Comparison of ENCODE assay signal across 10 cellular contexts in genomic region chr11:6654281-6655019, GRCh38. TPM values are rescaled to one million over a fixed set of nuclear protein-coding genes. Genes with fewer than 3 reads are reported as not detected.
DNase-seq lines count a peak whose midpoint lies in the region; ATAC-seq and TF ChIP-seq lines count a peak whose summit lies in the region.
"Had no signal": no experiment of that assay in that cellular context is flagged by ENCODE, and none has a peak within 500 bp of the region (broad histone marks: within the 10 kb centered on the region; RNA-seq: fewer than 3 reads in every experiment).

No MANE protein-coding gene starts in this region.

- H2AFZ ChIP-seq in GM23248: peak overlapping the region; percentile 58

- no peak overlapping the region for H3K27ac Mint-ChIP-seq in stimulated activated effector memory CD8-positive, alpha-beta T cell treated with anti-CD3 and anti-CD28 coated beads, Interleukin-12 subunit alpha, Interleukin-12 subunit beta, amount 100 ng/mL, for 72 hours
- H3K27ac Mint-ChIP-seq in activated CD4-positive, alpha-beta T cell treated with anti-CD3 and anti-CD28 coated beads, Interleukin-2, amount 10 ng/mL, durations not matched to agents 7 days and 5 days: no peak overlapping the region
- H3K27ac Mint-ChIP-seq: effector memory CD8-positive, alpha-beta T cell had no signal

- 0 out of 2 replicates have a peak, but pooled peaks cover 4% of the 10 kb centered on the region for H3K27me3 ChIP-seq in GM23248 (replicated peaks; ENCODE audit: insufficient read depth)
- peaks cover 0 to 34% of the 10 kb centered on the region in 2 donors for H3K27me3 ChIP-seq in left lung

- no peaks in the 10 kb centered on the region for H3K36me3 Mint-ChIP-seq in stimulated activated effector memory CD8-positive, alpha-beta T cell treated with anti-CD3 and anti-CD28 coated beads, Interleukin-12 subunit alpha, Interleukin-12 subunit beta, amount 100 ng/mL, for 72 hours
- H3K36me3 Mint-ChIP-seq in activated CD4-positive, alpha-beta T cell treated with anti-CD3 and anti-CD28 coated beads, Interleukin-2, amount 10 ng/mL, durations not matched to agents 7 days and 5 days (ENCODE audit: low read depth): no peaks in the 10 kb centered on the region

- no peaks in the 10 kb centered on the region for H3K79me2 ChIP-seq in GM23248 (ENCODE audit: insufficient read depth)

- no peak for TF ChIP-seq CTCF in left lung (IDR thresholded peaks at IDR 0.05)
- no peak for TF ChIP-seq CTCF in omental fat pad (IDR thresholded peaks at IDR 0.05)

- CTCF ChIA-PET in activated CD4-positive, alpha-beta T cell treated with anti-CD3 and anti-CD28 coated beads, Interleukin-2, amount 10 ng/mL, durations not matched to agents 7 days and 5 days (lab: Charles Lee): interaction anchor here (0.9 to 1.1 kb wide), 2 partner anchors 28 to 42 kb away, joined by 3 to 4 read pairs; partner anchors contain the start of gene TAF10

- no peaks in the 10 kb centered on the region for H3K4me1 ChIP-seq in GM23248 (ENCODE audit: insufficient read depth)
- peaks cover 0 to 9% of the 10 kb centered on the region in 2 donors for H3K4me1 ChIP-seq in left lung

- WGBS in GM23248 (ENCODE audit: low coverage in 1 of 2, low lambda C conversion rate in 2 of 2, missing lambda C conversion rate in 2 of 2), 2 experiments: 38 to 40% methylated on average over 9 of the region's 9 CpGs

- no peak overlapping the region for H3K27ac ChIP-seq in GM23248
- H3K27ac ChIP-seq in caudate nucleus (ENCODE audit: low read depth, low read length): peak overlapping the region; percentile 2
- peak overlapping the region; percentile 44 to 55 for H3K27ac ChIP-seq in left lung

- intact Hi-C loops in left lung (cut with DNase I): no loop called here

- H3K4me3 ChIP-seq in GM23248: no peak overlapping the region
- peak overlapping the region; percentile 22 to 32 for H3K4me3 ChIP-seq in left lung

- POLR2A ChIA-PET in activated CD4-positive, alpha-beta T cell treated with anti-CD3 and anti-CD28 coated beads, Interleukin-2, amount 10 ng/mL, durations not matched to agents 7 days and 5 days (lab: Charles Lee): no interaction called here

- H3F3A ChIP-seq in GM23248 (ENCODE audit: insufficient read depth): peaks cover 15% of the 10 kb centered on the region

- no peak overlapping the region for H3K4me3 Mint-ChIP-seq in stimulated activated effector memory CD8-positive, alpha-beta T cell treated with anti-CD3 and anti-CD28 coated beads, Interleukin-12 subunit alpha, Interleukin-12 subunit beta, amount 100 ng/mL, for 72 hours
- no peak overlapping the region for H3K4me3 Mint-ChIP-seq in activated CD4-positive, alpha-beta T cell treated with anti-CD3 and anti-CD28 coated beads, Interleukin-2, amount 10 ng/mL, durations not matched to agents 7 days and 5 days
- H3K4me3 Mint-ChIP-seq: effector memory CD8-positive, alpha-beta T cell had no signal

- H3K36me3 ChIP-seq in GM23248 (ENCODE audit: low read depth): no peaks in the 10 kb centered on the region
- no peaks in the 10 kb centered on the region for H3K36me3 ChIP-seq in left lung

- in situ Hi-C loops in GM23248 (cut with MboI): no loop called here

- no peak for ATAC-seq in left lung
- ATAC-seq in stimulated activated effector memory CD8-positive, alpha-beta T cell treated with anti-CD3 and anti-CD28 coated beads, Interleukin-12 subunit alpha, Interleukin-12 subunit beta, amount 100 ng/mL, for 72 hours: peak; percentile 33
- no peak for ATAC-seq in omental fat pad (ENCODE audit: low FRiP score)
- ATAC-seq in GM21619 (IDR thresholded peaks at IDR 0.05; ENCODE audit: unreplicated experiment): no peak

- peaks cover 15% of the 10 kb centered on the region for H3K27me3 Mint-ChIP-seq in activated CD4-positive, alpha-beta T cell treated with anti-CD3 and anti-CD28 coated beads, Interleukin-2, amount 10 ng/mL, durations not matched to agents 7 days and 5 days

- DNase-seq in GM23248 (no peak), caudate nucleus (lab: John Stamatoyannopoulos, UW) (peak in 22 of 61 donors; percentile 15 to 68 (median 38)), left lung (no peak), omental fat pad (ENCODE audit: low spot score) (no peak)
- no peak for DNase-seq in stimulated activated effector memory CD8-positive, alpha-beta T cell treated with anti-CD3 and anti-CD28 coated beads, Interleukin-12 subunit alpha, Interleukin-12 subunit beta, amount 100 ng/mL, for 72 hours (ENCODE audit: low spot score in 2 of 2)
- no peak for DNase-seq in activated CD4-positive, alpha-beta T cell treated with anti-CD3 and anti-CD28 coated beads, Interleukin-2, amount 10 ng/mL, durations not matched to agents 7 days and 5 days
- DNase-seq in stimulated activated CD4-positive, alpha-beta T cell treated with anti-CD3 and anti-CD28 coated beads, Interleukin-1b, Interleukin-23, amount 100 ng/mL, for 48 hours: no peak
- DNase-seq: effector memory CD8-positive, alpha-beta T cell; NCI-H1436 had no signal

- H3K9me3 Mint-ChIP-seq in stimulated activated effector memory CD8-positive, alpha-beta T cell treated with anti-CD3 and anti-CD28 coated beads, Interleukin-12 subunit alpha, Interleukin-12 subunit beta, amount 100 ng/mL, for 72 hours: no peaks in the 10 kb centered on the region
- no peaks in the 10 kb centered on the region for H3K9me3 Mint-ChIP-seq in activated CD4-positive, alpha-beta T cell treated with anti-CD3 and anti-CD28 coated beads, Interleukin-2, amount 10 ng/mL, durations not matched to agents 7 days and 5 days
- H3K9me3 Mint-ChIP-seq: effector memory CD8-positive, alpha-beta T cell had no signal

- no peak overlapping the region for H3K9ac ChIP-seq in GM23248

- no peak overlapping the region for H3K4me2 ChIP-seq in GM23248 (ENCODE audit: unreplicated experiment)

- peaks cover 10% of the 10 kb centered on the region for H3K4me1 Mint-ChIP-seq in stimulated activated effector memory CD8-positive, alpha-beta T cell treated with anti-CD3 and anti-CD28 coated beads, Interleukin-12 subunit alpha, Interleukin-12 subunit beta, amount 100 ng/mL, for 72 hours
- peaks cover 8% of the 10 kb centered on the region for H3K4me1 Mint-ChIP-seq in activated CD4-positive, alpha-beta T cell treated with anti-CD3 and anti-CD28 coated beads, Interleukin-2, amount 10 ng/mL, durations not matched to agents 7 days and 5 days

- H3K9me3 ChIP-seq in GM23248 (ENCODE audit: low read depth) (no peaks in the 10 kb centered on the region), left lung (no peaks in the 10 kb centered on the region)

- H3K9me2 ChIP-seq in GM23248 (ENCODE audit: insufficient read depth): no peaks in the 10 kb centered on the region

- no peaks in the 10 kb centered on the region for H4K20me1 ChIP-seq in GM23248 (ENCODE audit: insufficient read depth)

RNA-seq across cellular contexts. Expression of gene DCHS1, which starts 1.2 kb away (rescaled TPM):
- 5.8 and 6.4 TPM in 2 replicates for total RNA-seq in GM23248 (2014; rRNA removed; shearing (Covaris generic))
- 0.86 and 1.1 TPM in 2 replicates for polyA plus RNA-seq in GM23248 (2016; fragmentation: Nextera tagmentation; extraction: Ambion mirVana)
- total RNA-seq in left lung (10 to 100 TPM; 15.4 to 18.9 TPM), omental fat pad (10 to 100 TPM; 12.6 to 26.3 (median 19.4) TPM)
- total RNA-seq in activated CD4-positive, alpha-beta T cell treated with anti-CD3 and anti-CD28 coated beads, Interleukin-2, amount 10 ng/mL, durations not matched to agents 7 days and 5 days: under 1 TPM; 0.35 to 0.40 TPM

RNA-seq across cellular contexts. Expression of gene MRPL17, which starts 28.7 kb away (rescaled TPM):
- 53.5 and 104 TPM in 2 replicates for total RNA-seq in GM23248 (2014; rRNA removed; shearing (Covaris generic))
- 107 and 114 TPM in 2 replicates for polyA plus RNA-seq in GM23248 (2016; fragmentation: Nextera tagmentation; extraction: Ambion mirVana)
- 10 to 100 TPM; 47.6 to 51.6 TPM for total RNA-seq in left lung
- total RNA-seq in omental fat pad: 10 to 100 TPM; 20.0 to 31.6 (median 29.0) TPM
- 10 to 100 TPM; 50.0 to 56.0 TPM for total RNA-seq in activated CD4-positive, alpha-beta T cell treated with anti-CD3 and anti-CD28 coated beads, Interleukin-2, amount 10 ng/mL, durations not matched to agents 7 days and 5 days

RNA-seq across cellular contexts. Expression of gene TPP1, which starts 35.2 kb away (rescaled TPM):
- total RNA-seq in GM23248 (2014; rRNA removed; shearing (Covaris generic)): 37.6 and 47.6 TPM in 2 replicates
- 65.2 and 66.3 TPM in 2 replicates for polyA plus RNA-seq in GM23248 (2016; fragmentation: Nextera tagmentation; extraction: Ambion mirVana)
- total RNA-seq in left lung: 100 to 1,000 TPM; 202 to 264 TPM
- 10 to 100 TPM; 73.8 to 95.0 (median 83.9) TPM for total RNA-seq in omental fat pad
- 100 to 1,000 TPM in 1 of 2 experiments, 10 to 100 TPM in 1; 90.1 to 105 TPM for total RNA-seq in activated CD4-positive, alpha-beta T cell treated with anti-CD3 and anti-CD28 coated beads, Interleukin-2, amount 10 ng/mL, durations not matched to agents 7 days and 5 days

RNA-seq across cellular contexts. Expression of gene TAF10, which starts 42.4 kb away (rescaled TPM):
- total RNA-seq in GM23248 (2014; rRNA removed; shearing (Covaris generic)): 35.5 and 67.9 TPM in 2 replicates
- 171 and 172 TPM in 2 replicates for polyA plus RNA-seq in GM23248 (2016; fragmentation: Nextera tagmentation; extraction: Ambion mirVana)
- 100 to 1,000 TPM; 127 TPM for total RNA-seq in left lung
- 10 to 100 TPM; 31.9 to 52.6 (median 37.1) TPM for total RNA-seq in omental fat pad
- 100 to 1,000 TPM; 138 to 156 TPM for total RNA-seq in activated CD4-positive, alpha-beta T cell treated with anti-CD3 and anti-CD28 coated beads, Interleukin-2, amount 10 ng/mL, durations not matched to agents 7 days and 5 days

RNA-seq across cellular contexts. Expression of gene ILK, which starts 50.9 kb away (rescaled TPM):
- total RNA-seq in GM23248 (2014; rRNA removed; shearing (Covaris generic)): 211 and 242 TPM in 2 replicates
- 256 and 264 TPM in 2 replicates for polyA plus RNA-seq in GM23248 (2016; fragmentation: Nextera tagmentation; extraction: Ambion mirVana)
- 100 to 1,000 TPM; 155 to 165 TPM for total RNA-seq in left lung
- total RNA-seq in omental fat pad: 100 to 1,000 TPM in 3 of 4 donors, 10 to 100 TPM in 1; 92.1 to 189 (median 118) TPM
- total RNA-seq in activated CD4-positive, alpha-beta T cell treated with anti-CD3 and anti-CD28 coated beads, Interleukin-2, amount 10 ng/mL, durations not matched to agents 7 days and 5 days: 100 to 1,000 TPM; 155 to 163 TPM
